ENCODE assay signal across 1 cellular context in genomic region chr6:22350109-22350508, GRCh38.
TF ChIP-seq lines count a peak whose summit lies in the region.

No MANE protein-coding gene starts in this region.

TF ChIP-seq in GM23338, 12 proteins besides CTCF, POLR2A, EP300 and RAD21 (continued from another document):
- no peak for TF ChIP-seq REST (IDR thresholded peaks at IDR 0.05; ENCODE audit: unreplicated experiment)
- no peak for TF ChIP-seq ZNF331 (CRISPR knock-in tag; IDR thresholded peaks at IDR 0.05; ENCODE audit: low read depth)
- TF ChIP-seq POLR2AphosphoS5 (IDR thresholded peaks at IDR 0.05; ENCODE audit: low read depth), result no peak
- no peak for TF ChIP-seq ETS1 (IDR thresholded peaks at IDR 0.05)
- TF ChIP-seq EZH2 (IDR thresholded peaks at IDR 0.05; ENCODE audit: low read depth, unreplicated experiment), result no peak
